21 cellular contexts compared by ENCODE assay signal in genomic region chr11:123588863-123589262, GRCh38.
DNase-seq lines count a peak whose midpoint lies in the region; ATAC-seq, FAIRE-seq and TF ChIP-seq lines count a peak whose summit lies in the region.
"Had no signal": no experiment of that assay in that cellular context is flagged by ENCODE, and none has a peak within 500 bp of the region (broad histone marks: within the 10 kb centered on the region; RNA-seq: fewer than 3 reads in every experiment).

No MANE protein-coding gene starts in this region.

- H3K36me3 ChIP-seq in IMR-90 (ENCODE audit: control insufficient read depth, insufficient read depth, low read length) = no peaks in the 10 kb centered on the region
- no peaks in the 10 kb centered on the region for H3K36me3 ChIP-seq in K562 (ENCODE audit: control insufficient read depth, insufficient read depth, low read length)
- peaks cover 0 to 13% (median 0%) of the 10 kb centered on the region in 4 donors for H3K36me3 ChIP-seq in stomach

- H3K56ac ChIP-seq in IMR-90 (ENCODE audit: extremely low read depth, insufficient read depth, low read length) = no peak overlapping the region

- no peak for TF ChIP-seq CTCF in Calu3 (IDR thresholded peaks at IDR 0.05; ENCODE audit: unreplicated experiment)
- TF ChIP-seq CTCF in IMR-90 (conservative IDR thresholded peaks at IDR 0.05; ENCODE audit: low read depth, low read length) = no peak
- TF ChIP-seq CTCF in K562 (IDR thresholded peaks at IDR 0.05 in 2 of 3, conservative IDR thresholded peaks at IDR 0.05 in 1 of 3; ENCODE audit: insufficient read depth in 2 of 3, low read depth in 1 of 3, low read length in 3 of 3) = no peak
- TF ChIP-seq CTCF in stomach (IDR thresholded peaks at IDR 0.05) = no peak

- peaks cover 7% of the 10 kb centered on the region for H3K4me1 ChIP-seq in IMR-90 (ENCODE audit: control insufficient read depth, insufficient read depth, low read length)
- no peaks in the 10 kb centered on the region for H3K4me1 ChIP-seq in K562 (replicated peaks in 1 of 2; ENCODE audit: control insufficient read depth in 2 of 2, insufficient read depth in 2 of 2, low read length in 2 of 2)
- H3K4me1 ChIP-seq in stomach = peaks cover 40 to 66% (median 44%) of the 10 kb centered on the region in 4 donors

- no peak overlapping the region for H3K9ac ChIP-seq in IMR-90 (ENCODE audit: low read depth, low read length)
- H3K9ac ChIP-seq in K562 (ENCODE audit: insufficient read depth in 1 of 2, low read depth in 2 of 2, low read length in 2 of 2) = no peak overlapping the region
- H3K9ac ChIP-seq: GM23248 had no signal

- no peak overlapping the region for H2BK15ac ChIP-seq in IMR-90 (ENCODE audit: low read depth, low read length)

- H2AFZ ChIP-seq in IMR-90 (replicated peaks; ENCODE audit: low read length, poor library complexity) = no peak overlapping the region
- H2AFZ ChIP-seq in K562 (ENCODE audit: low read depth, low read length) = no peak overlapping the region
- H2AFZ ChIP-seq: GM23248 had no signal

- ATAC-seq in IMR-90 (ENCODE audit: low read depth) (no peak), K562 (no peak)
- ATAC-seq: HCT116 had no signal

- POLR2A ChIA-PET in IMR-90 (lab: Charles Lee; ENCODE audit: unreplicated experiment) (no interaction called here), K562 (lab: Yijun Ruan, JAX) (no interaction called here)

- H4K91ac ChIP-seq in IMR-90 (ENCODE audit: insufficient read depth, low read depth, low read length) = no peak overlapping the region

- no peak overlapping the region for H2BK5ac ChIP-seq in IMR-90 (ENCODE audit: low read depth, low read length, poor library complexity, severe bottlenecking)

- H3K9me1 ChIP-seq in IMR-90 (ENCODE audit: insufficient read depth, low read length) = peaks cover 6% of the 10 kb centered on the region; the same call in 1 of the 2 replicates
- H3K9me1 ChIP-seq in K562 (ENCODE audit: control insufficient read depth, insufficient read depth, low read length) = no peaks in the 10 kb centered on the region

- no peaks in the 10 kb centered on the region for H3K79me2 ChIP-seq in K562 (ENCODE audit: control insufficient read depth, insufficient read depth, low read length)

- no peak overlapping the region for H4K8ac ChIP-seq in IMR-90 (ENCODE audit: low read depth in 2 of 2, low read length in 2 of 2)

- no peak overlapping the region for H4K5ac ChIP-seq in IMR-90 (ENCODE audit: low read depth, low read length)

- intact Hi-C loops in Calu3 (cut with micrococcal nuclease; ENCODE audit: unreplicated experiment) (loop anchor here (10.0 kb wide), 1 partner anchor 56 kb away; no protein-coding TSS in a partner anchor), IMR-90 (cut with micrococcal nuclease) (no loop called here), K562 (cut with micrococcal nuclease) (no loop called here), stomach (cut with DNase I; ENCODE audit: low total_unique reads) (no loop called here)

- no peaks in the 10 kb centered on the region for H4K20me1 ChIP-seq in IMR-90 (ENCODE audit: insufficient read depth, low read length)
- 0 out of 2 replicates have a peak, but pooled peaks cover 5% of the 10 kb centered on the region for H4K20me1 ChIP-seq in K562 (replicated peaks; ENCODE audit: control insufficient read depth, insufficient read depth, low read length)

- no peak overlapping the region for H3K14ac ChIP-seq in IMR-90 (replicated peaks; ENCODE audit: low read depth, low read length)

- H3K4me2 ChIP-seq in IMR-90 (ENCODE audit: low read depth, low read length) (no peak overlapping the region), K562 (ENCODE audit: insufficient read depth, low read length) (no peak overlapping the region)

- DNase-seq in Calu3 (no peak), IMR-90 (no peak), K562 (ENCODE audit: extremely low read depth in 1 of 4, low spot score in 3 of 4) (no peak), stomach (no peak), SW480 (ENCODE audit: low spot score) (no peak), kidney glomerular epithelial cell (lab: John Stamatoyannopoulos, UW) (no peak)
- DNase-seq in stimulated activated CD4-positive, alpha-beta T cell treated with anti-CD3 and anti-CD28 coated beads, Interleukin-4, amount 100 ng/mL, for 1 hour = no peak
- DNase-seq: AML-193; CD4-positive, alpha-beta T cell; DMS79; GDM1; GM23248; HFFc6 had no signal

- no peaks in the 10 kb centered on the region for H3K9me3 ChIP-seq in IMR-90 (ENCODE audit: control insufficient read depth, insufficient read depth, low read length)
- H3K9me3 ChIP-seq in K562 (replicated peaks; ENCODE audit: control insufficient read depth, insufficient read depth, low read depth, low read length) = no peaks in the 10 kb centered on the region
- H3K9me3 ChIP-seq in stomach = no peaks in the 10 kb centered on the region

- no peak overlapping the region for H2BK120ac ChIP-seq in IMR-90 (ENCODE audit: low read depth, low read length)

- H2BK20ac ChIP-seq in IMR-90 (ENCODE audit: low read depth, low read length) = no peak overlapping the region

- WGBS in IMR-90 (ENCODE audit: extremely low coverage in 2 of 2, insufficient read length in 1 of 2), 2 experiments = 97% methylated on average over 5 of the region's 5 CpGs; no CpG with 5 or more reads in 1 of the 2 experiments
- 0% methylated on average over 5 of the region's 5 CpGs for WGBS in K562 (ENCODE audit: insufficient coverage, low coverage, missing lambda C conversion rate)
- 86 to 90% (median 88%) methylated on average over 5 of the region's 5 CpGs for WGBS in stomach, 5 donors

- CTCF ChIA-PET in Calu3 (lab: Charles Lee) = no interaction called here
- CTCF ChIA-PET in IMR-90 (lab: Yijun Ruan, JAX) = no interaction called here
- CTCF ChIA-PET in K562 (lab: Yijun Ruan, JAX; ENCODE audit: low intra/inter-chr PET ratio) = no interaction called here

- TF ChIP-seq POLR2A in IMR-90 (IDR thresholded peaks at IDR 0.05; ENCODE audit: low read depth, low read length) (no peak), K562 (conservative IDR thresholded peaks at IDR 0.05) (no peak), stomach (IDR thresholded peaks at IDR 0.05) (no peak)

- H3K27me3 ChIP-seq in IMR-90 (ENCODE audit: control insufficient read depth, insufficient read depth, low read length) (no peaks in the 10 kb centered on the region), K562 (ENCODE audit: control insufficient read depth in 2 of 2, insufficient read depth in 2 of 2, low read length in 2 of 2) (peaks cover 2 to 59% of the 10 kb centered on the region in 2 experiments; a peak in 4 of 5 replicates), stomach (no peaks in the 10 kb centered on the region)

- H3K9me3 Mint-ChIP-seq in Calu3 (ENCODE audit: low read depth, unreplicated experiment) = no peaks in the 10 kb centered on the region
- H3K9me3 Mint-ChIP-seq: CD4-positive, alpha-beta T cell; HFFc6 had no signal

- H3K4ac ChIP-seq in IMR-90 (ENCODE audit: low read depth, low read length) = no peak overlapping the region

- H3K27me3 Mint-ChIP-seq in Calu3 (ENCODE audit: unreplicated experiment) = no peaks in the 10 kb centered on the region
- H3K27me3 Mint-ChIP-seq: CD4-positive, alpha-beta T cell had no signal

- no peaks in the 10 kb centered on the region; a peak in 1 of 4 replicates for H3K79me1 ChIP-seq in IMR-90 (ENCODE audit: low read depth in 1 of 2, low read length in 2 of 2)

- no peak for TF ChIP-seq RAD21 in IMR-90 (IDR thresholded peaks at IDR 0.05; ENCODE audit: low read length)
- TF ChIP-seq RAD21 in K562 (CRISPR knock-in tag; conservative IDR thresholded peaks at IDR 0.05 in 1 of 2, IDR thresholded peaks at IDR 0.05 in 1 of 2) = no peak

- H3K27ac ChIP-seq in IMR-90 (ENCODE audit: insufficient read depth, low read length) (no peak overlapping the region), K562 (ENCODE audit: extremely low read depth, low read depth, low read length) (no peak overlapping the region), stomach (peak overlapping the region; percentile 12 to 88 (median 84))
- H3K27ac ChIP-seq: C4-2B, GM23248, HL-60 had no signal

- BruUV-seq in Calu3 (replicated peaks; lab: Mats Ljungman, UMichigan) (no TSS peak), IMR-90 (replicated peaks; lab: Mats Ljungman, UMichigan) (no TSS peak), K562 (replicated peaks; lab: Mats Ljungman, UMichigan) (no TSS peak)

- peak overlapping the region; percentile 78 for H3K27ac Mint-ChIP-seq in Calu3 (ENCODE audit: unreplicated experiment)
- H3K27ac Mint-ChIP-seq: CD4-positive, alpha-beta T cell; HFFc6 had no signal

- H3K4me3 ChIP-seq in IMR-90 (ENCODE audit: insufficient read depth, low read depth, low read length) = no peak overlapping the region
- no peak overlapping the region for H3K4me3 ChIP-seq in K562
- H3K4me3 ChIP-seq in stomach = no peak overlapping the region
- H3K4me3 ChIP-seq: GM23248 had no signal

- no peak overlapping the region for H2AK5ac ChIP-seq in IMR-90 (ENCODE audit: low read depth, low read length)

- no peak overlapping the region for H3K18ac ChIP-seq in IMR-90 (ENCODE audit: low read depth, low read length)

- H3K23ac ChIP-seq in IMR-90 (ENCODE audit: low read depth, low read length) = no peak overlapping the region

- peaks cover 66% of the 10 kb centered on the region for H3K4me1 Mint-ChIP-seq in Calu3 (ENCODE audit: low read depth, unreplicated experiment)

- H3K36me3 Mint-ChIP-seq in Calu3 (ENCODE audit: insufficient read depth, unreplicated experiment) = peaks cover 20% of the 10 kb centered on the region

- FAIRE-seq in K562 (lab: Jason Lieb, UNC) = no peak
- FAIRE-seq: A204.1, GM12892, GM18507, H54, HTR-8/SVneo had no signal

- no peak overlapping the region for H3K4me3 Mint-ChIP-seq in Calu3 (ENCODE audit: low read depth, unreplicated experiment)
- H3K4me3 Mint-ChIP-seq: CD4-positive, alpha-beta T cell; HFFc6 had no signal

- in situ Hi-C loops in IMR-90 (cut with MboI; ENCODE audit: low sequenced_read_pairs) = no loop called here
- in situ Hi-C loops in K562 (cut with MboI) = no loop called here

- H2AK9ac ChIP-seq in IMR-90 (replicated peaks; ENCODE audit: low read depth, low read length, poor library complexity) = no peak overlapping the region

- TF ChIP-seq EP300 in K562 (IDR thresholded peaks at IDR 0.05; ENCODE audit: low read length) = no peak
- TF ChIP-seq EP300 in stomach (IDR thresholded peaks at IDR 0.05) = no peak

- dilution Hi-C loops in IMR-90 (cut with HindIII; ENCODE audit: low sequenced_read_pairs, unreplicated experiment) = no loop called here

TF ChIP-seq in IMR-90, 13 proteins besides CTCF, POLR2A, EP300 and RAD21:
- TF ChIP-seq MAFK (IDR thresholded peaks at IDR 0.05; ENCODE audit: low read depth, low read length) = peak; percentile 12; the same call in 1 of the 2 replicates
- TF ChIP-seq NFE2L2 (IDR thresholded peaks at IDR 0.05; ENCODE audit: low read depth, low read length) = no peak

TF ChIP-seq in K562, 482 proteins besides CTCF, POLR2A, EP300 and RAD21 (continues in another document):
- TF ChIP-seq CREBBP (IDR thresholded peaks at IDR 0.05; ENCODE audit: low read depth, low read length) = no peak

Comparison
In these comparisons a context has a peak if more than half of its experiments do, and no peak if none do; other contexts are left out.
1. H3K27ac ChIP-seq: peak in stomach (5 of 5); none in IMR-90 (single experiment) and K562 (single experiment).